Comparison of ENCODE assay signal across 15 cellular contexts in the genomic region with DNA sequence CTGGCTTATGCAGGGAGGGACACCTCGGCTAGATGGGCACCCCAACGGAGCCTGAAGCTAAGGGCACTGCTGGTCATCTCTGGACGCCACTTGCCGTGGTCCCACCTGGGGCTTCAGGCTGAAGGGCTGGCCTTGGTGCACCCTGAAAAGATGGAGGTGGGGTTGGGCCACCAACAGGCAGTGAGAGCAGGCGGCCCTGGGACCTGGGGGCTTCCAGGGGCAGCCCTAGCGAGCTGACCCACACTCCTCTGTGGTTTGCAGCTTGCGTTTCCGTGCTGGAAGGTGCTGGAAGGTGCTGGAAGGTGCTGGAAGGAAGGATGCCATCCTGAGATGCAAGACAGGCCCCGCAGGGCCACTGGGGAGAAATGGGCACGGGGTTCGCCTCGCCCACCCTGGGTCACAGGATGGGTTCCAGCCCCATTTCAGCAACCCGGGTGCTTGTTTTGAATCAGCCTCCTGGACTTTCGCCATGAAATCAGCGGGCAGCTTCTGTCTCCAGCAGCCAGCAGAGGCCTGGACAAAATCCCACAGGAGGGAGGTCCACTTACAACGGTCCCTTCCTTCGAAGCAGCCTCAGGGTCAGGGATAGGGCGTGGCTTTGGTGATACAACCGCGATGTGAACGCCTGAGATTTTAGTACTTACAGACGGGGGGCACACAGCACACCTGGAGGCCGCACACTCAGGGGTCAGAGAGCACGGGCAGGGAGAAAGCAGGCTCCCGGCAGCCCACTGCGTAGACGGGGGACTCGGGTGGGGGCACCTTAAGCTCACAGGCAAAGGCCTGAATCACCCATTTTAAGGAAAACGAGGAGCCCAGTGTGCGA.
DNase-seq lines count a peak whose midpoint lies in the region; ATAC-seq and TF ChIP-seq lines count a peak whose summit lies in the region.
"Had no signal": no experiment of that assay in that cellular context is flagged by ENCODE, and none has a peak within 500 bp of the region (broad histone marks: within the 10 kb centered on the region; RNA-seq: fewer than 3 reads in every experiment).

No MANE protein-coding gene starts in this region.

- intact Hi-C loops in spleen (cut with DNase I; ENCODE audit: low total_unique reads), result no loop called here

- H3K9me3 Mint-ChIP-seq in activated T-cell treated with anti-CD3 and anti-CD28 coated beads, Interleukin-2, amount 50 U/mL, for 72 hours, result no peaks in the 10 kb centered on the region

- no peaks in the 10 kb centered on the region for H3K36me3 Mint-ChIP-seq in activated T-cell treated with anti-CD3 and anti-CD28 coated beads, Interleukin-2, amount 50 U/mL, for 72 hours (ENCODE audit: insufficient read depth in 2 of 2)

- no peaks in the 10 kb centered on the region for H4K20me1 ChIP-seq in BLaER1

- H3K36me3 ChIP-seq in BLaER1, result no peaks in the 10 kb centered on the region
- no peaks in the 10 kb centered on the region for H3K36me3 ChIP-seq in spleen

- DNase-seq in Daoy (ENCODE audit: low read depth), result peak; percentile 2
- peak; percentile 32 for DNase-seq in left lobe of liver (ENCODE audit: low spot score)
- DNase-seq in spleen, result peak; percentile 64
- DNase-seq in NCI-H69 (lab: John Stamatoyannopoulos, UW), result no peak
- no peak for DNase-seq in activated T-cell treated with anti-CD3 and anti-CD28 coated beads, Interleukin-2, amount 50 U/mL, for 72 hours
- DNase-seq: DMS 273 treated with DMSO at 0.1 percent for 48 hours, DND-41, HFFc6, KBM-7, NCI-H1105, NCI-H2081 treated with DMSO at 0.1 percent for 48 hours, NCI-H748 treated with DMSO at 0.1 percent for 48 hours had no signal

- H3K27me3 Mint-ChIP-seq in activated T-cell treated with anti-CD3 and anti-CD28 coated beads, Interleukin-2, amount 50 U/mL, for 72 hours (ENCODE audit: low read depth), result peaks cover 9% of the 10 kb centered on the region

- H3K4me3 ChIP-seq in BLaER1 (no peak overlapping the region), spleen (no peak overlapping the region)

- no peaks in the 10 kb centered on the region for H3K27me3 ChIP-seq in BLaER1
- peaks cover 0 to 9% (median 0%) of the 10 kb centered on the region in 7 donors for H3K27me3 ChIP-seq in spleen (replicated peaks in 1 of 7)

- H3K9ac ChIP-seq in BLaER1, result no peak overlapping the region

- peak overlapping the region; percentile 57 for H3K4me2 ChIP-seq in BLaER1

- H3K4me1 ChIP-seq in BLaER1 (peaks cover 33% of the 10 kb centered on the region), spleen (peaks cover 0 to 13% (median 2%) of the 10 kb centered on the region in 6 donors)

- H3K9me3 ChIP-seq in BLaER1, result no peaks in the 10 kb centered on the region
- H3K9me3 ChIP-seq in spleen, result no peaks in the 10 kb centered on the region

- H3K27ac ChIP-seq in BLaER1, result no peak overlapping the region
- no peak overlapping the region for H3K27ac ChIP-seq in spleen

- no peak for TF ChIP-seq POLR2A in spleen (IDR thresholded peaks at IDR 0.05)

- 81 to 90% (median 85%) methylated on average over 18 to 30 of the region's 30 CpGs for WGBS in spleen, 5 donors

- TF ChIP-seq CTCF in spleen (IDR thresholded peaks at IDR 0.05 in 8 of 11, conservative IDR thresholded peaks at IDR 0.05 in 3 of 11), result no peak

- H3K4me1 Mint-ChIP-seq in activated T-cell treated with anti-CD3 and anti-CD28 coated beads, Interleukin-2, amount 50 U/mL, for 72 hours (ENCODE audit: low read depth), result no peaks in the 10 kb centered on the region

- ATAC-seq in left lobe of liver, result no peak
- ATAC-seq in HG03342 (IDR thresholded peaks at IDR 0.05; ENCODE audit: unreplicated experiment), result no peak
- ATAC-seq in activated T-cell treated with anti-CD3 and anti-CD28 coated beads, Interleukin-2, amount 50 U/mL, for 72 hours (replicated peaks in 1 of 2), result no peak
- ATAC-seq: Right ventricle myocardium inferior had no signal

- H3K4me3 Mint-ChIP-seq in activated T-cell treated with anti-CD3 and anti-CD28 coated beads, Interleukin-2, amount 50 U/mL, for 72 hours, result no peak overlapping the region
- H3K4me3 Mint-ChIP-seq: HFFc6 had no signal

- H3K27ac Mint-ChIP-seq in activated T-cell treated with anti-CD3 and anti-CD28 coated beads, Interleukin-2, amount 50 U/mL, for 72 hours, result no peak overlapping the region
- H3K27ac Mint-ChIP-seq: HFFc6 had no signal

Comparison
In these comparisons a context has a peak if more than half of its experiments do, and no peak if none do; other contexts are left out.
1. DNase-seq: peak in Daoy (single experiment), left lobe of liver (single experiment) and spleen (single experiment); none in NCI-H69 (single experiment) and activated T-cell treated with anti-CD3 and anti-CD28 coated beads, Interleukin-2, amount 50 U/mL, for 72 hours (0 of 2).